In genomic region chr1:224183591-224184312, GRCh38 we compare ENCODE assay signal across 8 cellular contexts. TPM values are rescaled to one million over a fixed set of nuclear protein-coding genes. Genes with fewer than 3 reads are reported as not detected.
DNase-seq lines count a peak whose midpoint lies in the region; ATAC-seq and TF ChIP-seq lines count a peak whose summit lies in the region.

No MANE protein-coding gene starts in this region.

- no peaks in the 10 kb centered on the region for H3K9me3 ChIP-seq in HUES48 (ENCODE audit: control insufficient read depth, insufficient read depth, low read length)
- no peaks in the 10 kb centered on the region for H3K9me3 ChIP-seq in osteoblast (ENCODE audit: low read depth, low read length)
- H3K9me3 ChIP-seq in upper lobe of right lung, result no peaks in the 10 kb centered on the region

- intact Hi-C loops in activated naive CD4-positive, alpha-beta T cell treated with anti-CD3 and anti-CD28 coated beads for 36 hours (cut with micrococcal nuclease), result loop anchor here (1.0 to 10.0 kb wide), 9 partner anchors 191 to 1469 kb away; partner anchors contain the start of genes AIDA, BROX, CAPN2 and LBR
- intact Hi-C loops in upper lobe of right lung (cut with DNase I), result no loop called here

- POLR2A ChIA-PET in RWPE1 (lab: Yijun Ruan, JAX; ENCODE audit: low non-redundant PET), result no interaction called here

- peak overlapping the region; percentile 91 for H2AFZ ChIP-seq in osteoblast (ENCODE audit: low read length)

- peak overlapping the region; percentile 85 for H3K4me3 ChIP-seq in HUES48 (ENCODE audit: low read depth, low read length)
- peak overlapping the region; percentile 95 for H3K4me3 ChIP-seq in osteoblast (ENCODE audit: insufficient read depth, low read length)
- peak overlapping the region; percentile 98 for H3K4me3 ChIP-seq in upper lobe of right lung

- CTCF ChIA-PET in RWPE1 (lab: Yijun Ruan, JAX), result interaction anchor here (0.6 kb wide), 1 partner anchor 32 kb away, joined by 3 read pairs; no protein-coding TSS in a partner anchor
- CTCF ChIA-PET in activated naive CD4-positive, alpha-beta T cell treated with anti-CD3 and anti-CD28 coated beads for 36 hours (lab: Charles Lee), result interaction anchor here (0.6 to 3.7 kb wide), 2 partner anchors 14 to 178 kb away, joined by 3 to 16 read pairs; no protein-coding TSS in a partner anchor

- peak overlapping the region; percentile 86 for H3K4me3 Mint-ChIP-seq in activated naive CD4-positive, alpha-beta T cell treated with anti-CD3 and anti-CD28 coated beads for 36 hours
- peak overlapping the region; percentile 94 for H3K4me3 Mint-ChIP-seq in glutamatergic neuron (ENCODE audit: unreplicated experiment)

- no peaks in the 10 kb centered on the region for H3K9me3 Mint-ChIP-seq in activated naive CD4-positive, alpha-beta T cell treated with anti-CD3 and anti-CD28 coated beads for 36 hours
- peaks cover 15% of the 10 kb centered on the region for H3K9me3 Mint-ChIP-seq in glutamatergic neuron (ENCODE audit: unreplicated experiment)

- peaks cover 46% of the 10 kb centered on the region for H3K4me1 Mint-ChIP-seq in activated naive CD4-positive, alpha-beta T cell treated with anti-CD3 and anti-CD28 coated beads for 36 hours (ENCODE audit: low read depth)
- peaks cover 14% of the 10 kb centered on the region for H3K4me1 Mint-ChIP-seq in glutamatergic neuron (ENCODE audit: low read depth, unreplicated experiment)

- H3K4me2 ChIP-seq in osteoblast (ENCODE audit: insufficient read depth, low read length), result peak overlapping the region; percentile 97

- H4K20me1 ChIP-seq in osteoblast (ENCODE audit: insufficient read depth, low read length), result peaks cover 40% of the 10 kb centered on the region

- peaks cover 11% of the 10 kb centered on the region for H3K36me3 ChIP-seq in HUES48 (ENCODE audit: control insufficient read depth, insufficient read depth, low read length)
- peaks cover 23% of the 10 kb centered on the region for H3K36me3 ChIP-seq in osteoblast (ENCODE audit: insufficient read depth, low read length)
- no peaks in the 10 kb centered on the region for H3K36me3 ChIP-seq in upper lobe of right lung

- H3K9ac ChIP-seq in HUES48 (ENCODE audit: low read depth, low read length), result peak overlapping the region; percentile 69

- TF ChIP-seq CTCF in RWPE1 (conservative IDR thresholded peaks at IDR 0.05; ENCODE audit: low read depth) (no peak), glutamatergic neuron (IDR thresholded peaks at IDR 0.05; ENCODE audit: partially characterized antibody, unreplicated experiment) (no peak), osteoblast (IDR thresholded peaks at IDR 0.05; ENCODE audit: extremely low read depth, low read depth, low read length) (no peak), upper lobe of right lung (IDR thresholded peaks at IDR 0.05) (peak; percentile 6)

- H3K4me1 ChIP-seq in HUES48 (ENCODE audit: control insufficient read depth, insufficient read depth, low read length), result peaks cover 5% of the 10 kb centered on the region; the same call in 1 of the 2 replicates
- peaks cover 18% of the 10 kb centered on the region for H3K4me1 ChIP-seq in osteoblast (ENCODE audit: insufficient read depth, low read length)
- peaks cover 15% of the 10 kb centered on the region for H3K4me1 ChIP-seq in upper lobe of right lung

- H3K27ac ChIP-seq in HUES48 (ENCODE audit: low read depth, low read length) (peak overlapping the region; percentile 87), RWPE1 (peak overlapping the region; percentile 91), osteoblast (ENCODE audit: low read depth, low read length) (peak overlapping the region; percentile 83), upper lobe of right lung (peak overlapping the region; percentile 94)

- H3K27ac Mint-ChIP-seq in activated naive CD4-positive, alpha-beta T cell treated with anti-CD3 and anti-CD28 coated beads for 36 hours, result peak overlapping the region; percentile 84
- peak overlapping the region; percentile 94 for H3K27ac Mint-ChIP-seq in glutamatergic neuron (ENCODE audit: unreplicated experiment)

- H3K79me2 ChIP-seq in osteoblast (ENCODE audit: insufficient read depth, low read length), result peaks cover 52% of the 10 kb centered on the region

- peak; percentile 20 for DNase-seq in DMS79 (lab: John Stamatoyannopoulos, UW)
- peak; percentile 50 for DNase-seq in RWPE1 (ENCODE audit: low spot score)
- peak; percentile 67 for DNase-seq in activated naive CD4-positive, alpha-beta T cell treated with anti-CD3 and anti-CD28 coated beads for 36 hours
- DNase-seq in glutamatergic neuron, result peak; percentile 69
- peak; percentile 94 for DNase-seq in osteoblast (ENCODE audit: insufficient read length, low spot score, missing footprints)
- peak; percentile 88 for DNase-seq in upper lobe of right lung

- peak; percentile 42 for ATAC-seq in GM21515 (IDR thresholded peaks at IDR 0.05; ENCODE audit: unreplicated experiment)
- ATAC-seq in upper lobe of right lung, result peak; percentile 85

- H3K27me3 ChIP-seq in HUES48 (ENCODE audit: control insufficient read depth, insufficient read depth, low read length) (no peaks in the 10 kb centered on the region), osteoblast (ENCODE audit: insufficient read depth, low read length) (no peaks in the 10 kb centered on the region), upper lobe of right lung (no peaks in the 10 kb centered on the region)

- peaks cover 2% of the 10 kb centered on the region for H3K36me3 Mint-ChIP-seq in activated naive CD4-positive, alpha-beta T cell treated with anti-CD3 and anti-CD28 coated beads for 36 hours (ENCODE audit: low read depth)
- no peaks in the 10 kb centered on the region for H3K36me3 Mint-ChIP-seq in glutamatergic neuron (ENCODE audit: unreplicated experiment)

- H3K27me3 Mint-ChIP-seq in activated naive CD4-positive, alpha-beta T cell treated with anti-CD3 and anti-CD28 coated beads for 36 hours (ENCODE audit: low read depth), result no peaks in the 10 kb centered on the region
- peaks cover 10% of the 10 kb centered on the region for H3K27me3 Mint-ChIP-seq in glutamatergic neuron (ENCODE audit: unreplicated experiment)

RNA-seq across cellular contexts. Expression of gene DEGS1, which starts 0.7 kb away (rescaled TPM):
- total RNA-seq in activated naive CD4-positive, alpha-beta T cell treated with anti-CD3 and anti-CD28 coated beads for 36 hours, result 10 to 100 TPM in 1 of 2 experiments, 1 to 10 TPM in 1; 9.2 to 10.1 TPM
- total RNA-seq in glutamatergic neuron (ENCODE audit: unreplicated experiment) (60.0 TPM), osteoblast (85.0 and 87.2 TPM in 2 replicates), upper lobe of right lung (76.7 TPM)

Comparison
In these comparisons a context has a peak if more than half of its experiments do, and no peak if none do; other contexts are left out.
1. Peak in every context shown above with its lines: DNase-seq, ATAC-seq, H3K4me3 ChIP-seq and H3K27ac ChIP-seq.
2. DNase-seq: peak in every context shown above with its lines; median percentile 94 in osteoblast; 88 in upper lobe of right lung; 69 in glutamatergic neuron; 67 in activated naive CD4-positive, alpha-beta T cell treated with anti-CD3 and anti-CD28 coated beads for 36 hours; 50 in RWPE1; 20 in DMS79.